ENCODE assay signal across 8 cellular contexts in the genomic region with DNA sequence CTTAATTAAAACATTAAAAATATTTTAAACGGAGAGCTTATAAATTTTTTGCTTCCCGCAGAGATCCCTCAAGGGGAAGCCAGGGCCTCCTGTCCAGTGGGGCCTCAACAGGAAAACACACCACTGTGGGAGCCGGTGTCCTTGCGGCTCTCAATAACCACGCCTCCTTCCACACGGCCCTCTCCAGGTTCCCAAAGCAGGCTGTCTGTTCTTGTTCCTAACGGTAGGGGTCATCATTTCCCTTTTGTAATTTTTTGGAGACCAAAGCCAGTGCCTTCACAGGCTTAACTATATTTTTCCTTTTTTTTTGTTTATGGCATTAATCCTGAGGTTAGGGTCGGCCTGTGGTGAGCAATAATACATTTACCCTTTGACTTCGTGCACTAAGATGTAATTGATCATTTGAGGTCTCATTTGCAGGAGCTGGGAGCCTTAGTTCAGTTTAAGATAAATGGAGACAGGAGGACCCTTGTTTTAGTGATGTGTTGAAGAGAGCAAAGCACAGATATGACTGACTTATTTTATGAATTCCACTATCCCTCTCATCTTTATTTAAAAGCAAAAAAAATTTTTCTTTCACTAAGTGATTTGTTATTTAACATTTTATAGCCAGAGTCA.
DNase-seq lines count a peak whose midpoint lies in the region; ATAC-seq, FAIRE-seq and TF ChIP-seq lines count a peak whose summit lies in the region.

No MANE protein-coding gene starts in this region.

- peak; percentile 85 to 88 for TF ChIP-seq CTCF in Caco-2 (IDR thresholded peaks at IDR 0.05; ENCODE audit: insufficient read depth in 1 of 2, low read depth in 1 of 2, low read length in 1 of 2, severe bottlenecking in 1 of 2, unreplicated experiment in 1 of 2)

- no peaks in the 10 kb centered on the region for H3K4me1 ChIP-seq in Caco-2

- no peaks in the 10 kb centered on the region for H3K9me3 Mint-ChIP-seq in Caco-2 (ENCODE audit: unreplicated experiment)

- peak; percentile 74 for FAIRE-seq in GM19239 (lab: Jason Lieb, UNC)

- DNase-seq in Caco-2 = peak; percentile 62 to 78
- DNase-seq in GM19239 (ENCODE audit: insufficient read length, low spot score) = peak; percentile 71
- peak; percentile 78 for DNase-seq in NCI-H460 (ENCODE audit: extremely low read depth, low read depth)
- peak; percentile 41 to 50 for DNase-seq in activated T-cell treated with anti-CD3 and anti-CD28 coated beads, Interleukin-2, amount 50 U/mL, for 48 hours
- DNase-seq in germinal center (ENCODE audit: low spot score) = peak; percentile 70
- DNase-seq in posterior cingulate gyrus = peak in 8 of 10 donors; percentile 14 to 89 (median 26)

- no peaks in the 10 kb centered on the region for H3K36me3 ChIP-seq in Caco-2 (ENCODE audit: control insufficient read depth, insufficient read depth, low read length)

- intact Hi-C loops in Caco-2 (cut with micrococcal nuclease; ENCODE audit: unreplicated experiment) (loop anchor here (1.0 to 10.0 kb wide), 3 partner anchors 311 to 663 kb away; partner anchors contain the start of gene CBLN1), posterior cingulate gyrus (cut with DNase I) (loop anchor here (1.0 kb wide), 1 partner anchor 663 kb away; no protein-coding TSS in a partner anchor)

- no peaks in the 10 kb centered on the region for H3K36me3 Mint-ChIP-seq in Caco-2 (ENCODE audit: insufficient read depth, unreplicated experiment)

- no peaks in the 10 kb centered on the region for H3K9me3 ChIP-seq in Caco-2

- no TSS peak for BruUV-seq in Caco-2 (replicated peaks; lab: Mats Ljungman, UMichigan)

- no peaks in the 10 kb centered on the region for H3K27me3 ChIP-seq in Caco-2 (replicated peaks; ENCODE audit: control insufficient read depth, insufficient read depth, low read length)

- H3K4me3 ChIP-seq in Caco-2 (ENCODE audit: low read depth, low read length) = no peak overlapping the region

- H3K4me1 Mint-ChIP-seq in Caco-2 (ENCODE audit: low read depth, unreplicated experiment) = no peaks in the 10 kb centered on the region

- no peak overlapping the region for H3K27ac Mint-ChIP-seq in Caco-2 (ENCODE audit: unreplicated experiment)

- no peak overlapping the region for H3K4me3 Mint-ChIP-seq in Caco-2 (ENCODE audit: unreplicated experiment)

- ATAC-seq in HG03457 (IDR thresholded peaks at IDR 0.05; ENCODE audit: unreplicated experiment) (peak; percentile 81), GM21825 (IDR thresholded peaks at IDR 0.05; ENCODE audit: unreplicated experiment) (no peak)

- CTCF ChIA-PET in Caco-2 (lab: Charles Lee) = interaction anchor here (0.9 to 1.8 kb wide), 2 partner anchors 64 to 663 kb away, joined by 3 to 4 read pairs; no protein-coding TSS in a partner anchor

- H3K27me3 Mint-ChIP-seq in Caco-2 (ENCODE audit: insufficient read depth, unreplicated experiment) = peaks cover 23% of the 10 kb centered on the region

- POLR2A ChIA-PET in Caco-2 (lab: Charles Lee) = no interaction called here

Comparison
In these comparisons a context has a peak if more than half of its experiments do, and no peak if none do; other contexts are left out.
1. DNase-seq: peak in every context shown above with its lines; median percentile 78 in NCI-H460; 71 in GM19239; 70 in Caco-2; 70 in germinal center; 46 in activated T-cell treated with anti-CD3 and anti-CD28 coated beads, Interleukin-2, amount 50 U/mL, for 48 hours; 26 in posterior cingulate gyrus.